In genomic region chr16:31711344-31711845, GRCh38 we compare ENCODE assay signal across 16 cellular contexts.
DNase-seq lines count a peak whose midpoint lies in the region; ATAC-seq, FAIRE-seq and TF ChIP-seq lines count a peak whose summit lies in the region.
"Had no signal": no experiment of that assay in that cellular context is flagged by ENCODE, and none has a peak within 500 bp of the region (broad histone marks: within the 10 kb centered on the region; RNA-seq: fewer than 3 reads in every experiment).

No MANE protein-coding gene starts in this region.

- H3K27me3 ChIP-seq in HepG2 (ENCODE audit: control insufficient read depth in 1 of 2, insufficient read depth in 2 of 2, low read length in 2 of 2), result no peaks in the 10 kb centered on the region; a peak in 1 of 5 replicates
- no peaks in the 10 kb centered on the region for H3K27me3 ChIP-seq in right lobe of liver
- H3K27me3 ChIP-seq: adrenal gland, vagina had no signal

- DNase-seq in HepG2 (ENCODE audit: low spot score) (no peak), right lobe of liver (no peak), HFFc6 (no peak), chondrocyte (ENCODE audit: low spot score) (no peak), T-helper 9 cell (no peak)
- no peak for DNase-seq in activated naive CD8-positive, alpha-beta T cell treated with anti-CD3 and anti-CD28 coated beads for 36 hours
- DNase-seq: activated CD4-positive, CD25-positive, alpha-beta regulatory T cell treated with anti-CD3 and anti-CD28 coated beads, Interleukin-2, amount 50 U/mL, for 72 hours; AML-193; DMS 273 treated with DMSO at 0.1 percent for 48 hours; left ventricle myocardium superior; stimulated activated CD4-positive, alpha-beta T cell treated with anti-CD3 and anti-CD28 coated beads, Interleukin-15, amount 100 ng/mL, for 24 hours; T-helper 1 cell had no signal

- peaks cover 27% of the 10 kb centered on the region for H3K79me2 ChIP-seq in HepG2 (ENCODE audit: insufficient read depth, low read length)

- 91% methylated on average over 4 of the region's 7 CpGs for WGBS in HepG2 (ENCODE audit: low lambda C conversion rate)
- WGBS in right lobe of liver (ENCODE audit: insufficient coverage, low coverage, low lambda C conversion rate, missing lambda C conversion rate), result 40% methylated on average over 2 of the region's 7 CpGs

- H4K20me1 ChIP-seq in HepG2 (ENCODE audit: insufficient read depth, low read length), result peaks cover 6% of the 10 kb centered on the region; the same call in 1 of the 2 replicates

- H2AFZ ChIP-seq in HepG2 (ENCODE audit: low read length), result no peak overlapping the region

- peaks cover 22 to 34% of the 10 kb centered on the region in 2 experiments for H3K36me3 ChIP-seq in HepG2 (replicated peaks in 1 of 2; ENCODE audit: control insufficient read depth in 1 of 2, insufficient read depth in 2 of 2, low read length in 2 of 2)
- peaks cover 0 to 15% (median 0%) of the 10 kb centered on the region in 4 donors for H3K36me3 ChIP-seq in right lobe of liver

- H3K36me3 Mint-ChIP-seq in HFFc6 (ENCODE audit: low read depth) (peaks cover 25% of the 10 kb centered on the region), chondrocyte (ENCODE audit: low read depth) (peaks cover 13% of the 10 kb centered on the region)
- H3K36me3 Mint-ChIP-seq in activated naive CD8-positive, alpha-beta T cell treated with anti-CD3 and anti-CD28 coated beads for 36 hours, result peaks cover 56% of the 10 kb centered on the region

- H3K9me3 Mint-ChIP-seq in HFFc6 (no peaks in the 10 kb centered on the region; the same call in 1 of the 2 replicates), chondrocyte (ENCODE audit: low read depth) (no peaks in the 10 kb centered on the region)
- peaks cover 11% of the 10 kb centered on the region for H3K9me3 Mint-ChIP-seq in activated naive CD8-positive, alpha-beta T cell treated with anti-CD3 and anti-CD28 coated beads for 36 hours

- H3K27me3 Mint-ChIP-seq in HFFc6 (ENCODE audit: insufficient read depth) (peaks cover 3% of the 10 kb centered on the region; the same call in 1 of the 2 replicates), chondrocyte (ENCODE audit: low read depth) (no peaks in the 10 kb centered on the region)
- H3K27me3 Mint-ChIP-seq in activated naive CD8-positive, alpha-beta T cell treated with anti-CD3 and anti-CD28 coated beads for 36 hours, result peaks cover 3% of the 10 kb centered on the region

- H3K4me3 Mint-ChIP-seq in HFFc6 (no peak overlapping the region), chondrocyte (ENCODE audit: unreplicated experiment) (no peak overlapping the region)
- H3K4me3 Mint-ChIP-seq in activated naive CD8-positive, alpha-beta T cell treated with anti-CD3 and anti-CD28 coated beads for 36 hours, result no peak overlapping the region

- H3K9ac ChIP-seq in HepG2 (ENCODE audit: insufficient read depth, low read depth, low read length), result no peak overlapping the region

- no peak for TF ChIP-seq EP300 in HepG2 (IDR thresholded peaks at IDR 0.05; ENCODE audit: low read depth in 2 of 2, low read length in 2 of 2)
- TF ChIP-seq EP300 in HepG2 (CRISPR knock-in tag; IDR thresholded peaks at IDR 0.05; ENCODE audit: borderline replicate concordance), result no peak

- no peak for FAIRE-seq in HepG2 (lab: Jason Lieb, UNC)

- H3K27ac ChIP-seq in HepG2 (ENCODE audit: extremely low read length, insufficient read depth, low read length), result no peak overlapping the region
- no peak overlapping the region for H3K27ac ChIP-seq in right lobe of liver
- H3K27ac ChIP-seq: adrenal gland, vagina had no signal

- intact Hi-C loops in HepG2 (cut with micrococcal nuclease; ENCODE audit: unreplicated experiment) (loop anchor here (5.0 kb wide), 1 partner anchor 161 kb away; the partner anchor contains the start of gene ZNF267), right lobe of liver (cut with DNase I) (no loop called here)

- H3K4me2 ChIP-seq in HepG2 (ENCODE audit: low read depth, low read length), result no peak overlapping the region

- ATAC-seq in HepG2, result peak; percentile 0; the same call in 2 of the 3 replicates
- no peak for ATAC-seq in right lobe of liver
- ATAC-seq in GM18907 (IDR thresholded peaks at IDR 0.05; ENCODE audit: unreplicated experiment), result no peak
- no peak for ATAC-seq in HG02642 (IDR thresholded peaks at IDR 0.05; ENCODE audit: poor library complexity, unreplicated experiment)
- ATAC-seq: left ventricle myocardium superior had no signal

- in situ Hi-C loops in HepG2 (cut with HindIII; ENCODE audit: extremely low pct_ligation_motif_present, low pct_unique_long_range_greater_than_20kb), result loop anchor here (25.0 kb wide), 1 partner anchor 724 kb away; the partner anchor contains the start of gene HSD3B7

- H3K9me3 ChIP-seq in HepG2 (ENCODE audit: low read length) (no peaks in the 10 kb centered on the region), right lobe of liver (no peaks in the 10 kb centered on the region)
- H3K9me3 ChIP-seq: adrenal gland, vagina had no signal

- TF ChIP-seq CTCF in HepG2 (CRISPR knock-in tag; IDR thresholded peaks at IDR 0.05) (peak; percentile 49), right lobe of liver (IDR thresholded peaks at IDR 0.05) (no peak), HFFc6 (IDR thresholded peaks at IDR 0.05) (peak; percentile 50; the same call in 1 of the 2 replicates), chondrocyte (IDR thresholded peaks at IDR 0.05) (peak; percentile 14)

- no peak overlapping the region for H3K27ac Mint-ChIP-seq in HFFc6
- no peak overlapping the region for H3K27ac Mint-ChIP-seq in chondrocyte (ENCODE audit: unreplicated experiment)
- H3K27ac Mint-ChIP-seq in activated naive CD8-positive, alpha-beta T cell treated with anti-CD3 and anti-CD28 coated beads for 36 hours, result no peak overlapping the region

- TF ChIP-seq RAD21 in HepG2 (CRISPR knock-in tag; IDR thresholded peaks at IDR 0.05), result no peak

- CTCF ChIA-PET in HepG2 (lab: Yijun Ruan, JAX; ENCODE audit: low intra/inter-chr PET ratio, low total read pairs), result no interaction called here

- no TSS peak for BruUV-seq in HepG2 (replicated peaks; lab: Mats Ljungman, UMichigan)

- POLR2A ChIA-PET in HepG2 (lab: Yijun Ruan, JAX), result interaction anchor here (1.0 to 7.8 kb wide), 2 partner anchors 10 to 162 kb away, joined by 3 to 131 read pairs; partner anchors contain the start of gene ZNF267

- no peak overlapping the region for H3K4me3 ChIP-seq in HepG2 (replicated peaks in 1 of 3; ENCODE audit: insufficient read depth in 1 of 3, low read depth in 2 of 3, low read length in 3 of 3)
- no peak overlapping the region for H3K4me3 ChIP-seq in right lobe of liver
- H3K4me3 ChIP-seq: adrenal gland, vagina had no signal

- TF ChIP-seq POLR2A in HepG2 (IDR thresholded peaks at IDR 0.05; ENCODE audit: insufficient read depth in 1 of 2, low read depth in 2 of 2, low read length in 2 of 2) (peak; percentile 10 to 66), right lobe of liver (IDR thresholded peaks at IDR 0.05) (no peak)

- H3K4me1 Mint-ChIP-seq in HFFc6 (ENCODE audit: low read depth), result peaks cover 17% of the 10 kb centered on the region
- peaks cover 22% of the 10 kb centered on the region for H3K4me1 Mint-ChIP-seq in chondrocyte (ENCODE audit: low read depth)
- H3K4me1 Mint-ChIP-seq in activated naive CD8-positive, alpha-beta T cell treated with anti-CD3 and anti-CD28 coated beads for 36 hours, result peaks cover 48% of the 10 kb centered on the region

- H3K4me1 ChIP-seq in HepG2 (ENCODE audit: insufficient read depth, low read length) (peaks cover 40% of the 10 kb centered on the region), right lobe of liver (peaks cover 0 to 5% (median 0%) of the 10 kb centered on the region in 4 donors)

TF ChIP-seq in HepG2, 621 proteins besides CTCF, POLR2A, EP300 and RAD21 (continues in another document):
- TF ChIP-seq TEAD3 (CRISPR knock-in tag; optimal IDR thresholded peaks at IDR 0.05; ENCODE audit: borderline replicate concordance), result peak; percentile 13
- TF ChIP-seq BORCS8-MEF2B (CRISPR knock-in tag; IDR thresholded peaks at IDR 0.05), result peak; percentile 59
- no peak for TF ChIP-seq DZIP1 (CRISPR knock-in tag; IDR thresholded peaks at IDR 0.05)
- TF ChIP-seq ATM (IDR thresholded peaks at IDR 0.05; ENCODE audit: borderline replicate concordance), result no peak
- TF ChIP-seq ZNF282 (IDR thresholded peaks at IDR 0.05; ENCODE audit: partially characterized antibody), result no peak
- TF ChIP-seq ZBTB21 (CRISPR knock-in tag; IDR thresholded peaks at IDR 0.05), result no peak
- 0 out of 2 replicates have a peak, but pooled peaks have one; percentile 55 for TF ChIP-seq ZNF225 (CRISPR knock-in tag; IDR thresholded peaks at IDR 0.05)
- 0 out of 2 replicates have a peak, but pooled peaks have one; percentile 22 for TF ChIP-seq FOXO4 (CRISPR knock-in tag; conservative IDR thresholded peaks at IDR 0.05)
- 0 out of 2 replicates have a peak, but pooled peaks have one; percentile 17 for TF ChIP-seq PHF8 (CRISPR knock-in tag; IDR thresholded peaks at IDR 0.05)
- peak; percentile 30 for TF ChIP-seq CBX1 (IDR thresholded peaks at IDR 0.05; ENCODE audit: low read depth)

Comparison
In these comparisons a context has a peak if more than half of its experiments do, and no peak if none do; other contexts are left out.
1. CTCF ChIP-seq: peak in HepG2 (single experiment), HFFc6 (single experiment) and chondrocyte (single experiment); none in right lobe of liver (0 of 4).